ENCODE assay signal across 15 cellular contexts in genomic region chr19:16144216-16144581, GRCh38. TPM values are rescaled to one million over a fixed set of nuclear protein-coding genes. Genes with fewer than 3 reads are reported as not detected.
DNase-seq lines count a peak whose midpoint lies in the region; ATAC-seq, FAIRE-seq and TF ChIP-seq lines count a peak whose summit lies in the region.
"Had no signal": no experiment of that assay in that cellular context is flagged by ENCODE, and none has a peak within 500 bp of the region (broad histone marks: within the 10 kb centered on the region; RNA-seq: fewer than 3 reads in every experiment).

No MANE protein-coding gene starts in this region.

- H3K36me3 Mint-ChIP-seq in activated CD4-positive, alpha-beta T cell treated with anti-CD3 and anti-CD28 coated beads, Interleukin-2, amount 10 ng/mL, durations not matched to agents 24 days and 14 days (ENCODE audit: low read depth): peaks cover 19% of the 10 kb centered on the region
- H3K36me3 Mint-ChIP-seq in stimulated activated naive B cell treated with anti-CD40 and anti-IgM and Interleukin-4, amounts not matched to agents 10 μg/mL and 1 μg/mL and 100 μg/mL, for 72 hours: peaks cover 39 to 51% of the 10 kb centered on the region in 2 donors

- H3K79me1 ChIP-seq in H1 (ENCODE audit: low read depth, low read length): no peaks in the 10 kb centered on the region

- peaks cover 50% of the 10 kb centered on the region for H3K4me1 Mint-ChIP-seq in activated CD4-positive, alpha-beta T cell treated with anti-CD3 and anti-CD28 coated beads, Interleukin-2, amount 10 ng/mL, durations not matched to agents 24 days and 14 days
- H3K4me1 Mint-ChIP-seq in stimulated activated naive B cell treated with anti-CD40 and anti-IgM and Interleukin-4, amounts not matched to agents 10 μg/mL and 1 μg/mL and 100 μg/mL, for 72 hours: peaks cover 43 to 72% of the 10 kb centered on the region in 2 donors

- H2AFZ ChIP-seq in OCI-LY7 (ENCODE audit: low read length) (no peak overlapping the region; the same call in 1 of the 2 replicates), H1 (ENCODE audit: low read length) (no peak overlapping the region)

- H4K91ac ChIP-seq in H1 (replicated peaks; ENCODE audit: insufficient read length, low read length): peak overlapping the region; percentile 85

- H3K27me3 ChIP-seq in H1 (replicated peaks in 1 of 4; ENCODE audit: control insufficient read depth in 3 of 4, extremely low read depth in 1 of 4, insufficient read depth in 3 of 4, low read length in 3 of 4): no peaks in the 10 kb centered on the region

- no peak for ATAC-seq in stimulated activated naive B cell treated with anti-CD40 and anti-IgM and Interleukin-4, amounts not matched to agents 10 μg/mL and 1 μg/mL and 100 μg/mL, for 72 hours (replicated peaks)

- H3K4me3 Mint-ChIP-seq in activated CD4-positive, alpha-beta T cell treated with anti-CD3 and anti-CD28 coated beads, Interleukin-2, amount 10 ng/mL, durations not matched to agents 24 days and 14 days: peak overlapping the region; percentile 96
- peak overlapping the region; percentile 99 to 100 for H3K4me3 Mint-ChIP-seq in stimulated activated naive B cell treated with anti-CD40 and anti-IgM and Interleukin-4, amounts not matched to agents 10 μg/mL and 1 μg/mL and 100 μg/mL, for 72 hours

- H3K23me2 ChIP-seq in H1 (ENCODE audit: low read depth, low read length): peaks cover 3% of the 10 kb centered on the region; the same call in 1 of the 2 replicates

- H3K14ac ChIP-seq in H1 (ENCODE audit: insufficient read length): no peak overlapping the region

- no peak overlapping the region for H2BK20ac ChIP-seq in H1 (ENCODE audit: low read length)

- 71% methylated on average over 1 of the region's 1 CpG; no CpG with 5 or more reads in 1 of the 2 experiments for WGBS in H1 (ENCODE audit: extremely low coverage in 1 of 2, insufficient coverage in 1 of 2, insufficient read length in 1 of 2, insufficient replicate concordance in 2 of 2, low coverage in 1 of 2, low lambda C conversion rate in 2 of 2, missing lambda C conversion rate in 1 of 2), 2 experiments

- CTCF ChIA-PET in OCI-LY7 (lab: Charles Lee; ENCODE audit: unreplicated experiment): no interaction called here
- CTCF ChIA-PET in H1 (lab: Charles Lee; ENCODE audit: partially characterized antibody): interaction anchor here (0.6 to 1.7 kb wide), 6 partner anchors 11 to 678 kb away, joined by 3 to 7 read pairs (median 4); partner anchors contain the start of gene FAM32A

- BruUV-seq in OCI-LY7 (replicated peaks; lab: Mats Ljungman, UMichigan): no TSS peak

- H2BK120ac ChIP-seq in H1 (replicated peaks; ENCODE audit: low read depth, low read length): no peak overlapping the region

- peak overlapping the region; percentile 4; the same call in 1 of the 2 replicates for H4K8ac ChIP-seq in H1 (ENCODE audit: extremely low read depth, insufficient read depth, low read length)

- peak overlapping the region; percentile 98 for H3K27ac Mint-ChIP-seq in activated CD4-positive, alpha-beta T cell treated with anti-CD3 and anti-CD28 coated beads, Interleukin-2, amount 10 ng/mL, durations not matched to agents 24 days and 14 days
- H3K27ac Mint-ChIP-seq in stimulated activated naive B cell treated with anti-CD40 and anti-IgM and Interleukin-4, amounts not matched to agents 10 μg/mL and 1 μg/mL and 100 μg/mL, for 72 hours: peak overlapping the region; percentile 100

- no peak for FAIRE-seq in H1 (lab: Jason Lieb, UNC)
- FAIRE-seq: urothelium cell line had no signal

- no peak overlapping the region for H2AK5ac ChIP-seq in H1 (ENCODE audit: low read depth, low read length)

- no peak for TF ChIP-seq RAD21 in H1 (IDR thresholded peaks at IDR 0.05 in 1 of 2, conservative IDR thresholded peaks at IDR 0.05 in 1 of 2; ENCODE audit: low read depth in 2 of 2, low read length in 2 of 2)

- H3K4ac ChIP-seq in H1 (replicated peaks; ENCODE audit: insufficient read length, low read depth, low read length): no peak overlapping the region

- no peaks in the 10 kb centered on the region for H3K9me2 ChIP-seq in OCI-LY7 (ENCODE audit: insufficient read depth, low read length)

- H3K9me3 ChIP-seq in OCI-LY7 (ENCODE audit: low read length) (no peaks in the 10 kb centered on the region), H1 (ENCODE audit: insufficient read depth in 2 of 2, low read depth in 1 of 2, low read length in 1 of 2) (no peaks in the 10 kb centered on the region)
- H3K9me3 ChIP-seq: left ventricle myocardium inferior had no signal

- no peak overlapping the region for H3K56ac ChIP-seq in H1 (replicated peaks; ENCODE audit: insufficient read length, low read depth, low read length)

- no peak overlapping the region for H3K9ac ChIP-seq in H1 (replicated peaks in 1 of 4; ENCODE audit: extremely low read depth in 1 of 4, low read depth in 3 of 4, low read length in 3 of 4)

- intact Hi-C loops in activated CD4-positive, alpha-beta T cell treated with anti-CD3 and anti-CD28 coated beads, Interleukin-2, amount 10 ng/mL, durations not matched to agents 24 days and 14 days (cut with micrococcal nuclease): no loop called here
- intact Hi-C loops in OCI-LY7 (cut with micrococcal nuclease; ENCODE audit: unreplicated experiment): loop anchor here (2.0 kb wide), 1 partner anchor 33 kb away; the partner anchor contains the start of gene RAB8A

- no peaks in the 10 kb centered on the region for H3K27me3 Mint-ChIP-seq in activated CD4-positive, alpha-beta T cell treated with anti-CD3 and anti-CD28 coated beads, Interleukin-2, amount 10 ng/mL, durations not matched to agents 24 days and 14 days
- H3K27me3 Mint-ChIP-seq in stimulated activated naive B cell treated with anti-CD40 and anti-IgM and Interleukin-4, amounts not matched to agents 10 μg/mL and 1 μg/mL and 100 μg/mL, for 72 hours: no peaks in the 10 kb centered on the region

- peaks cover 28% of the 10 kb centered on the region for H3K36me3 ChIP-seq in OCI-LY7 (ENCODE audit: insufficient read depth, low read length)
- no peaks in the 10 kb centered on the region for H3K36me3 ChIP-seq in H1 (ENCODE audit: control insufficient read depth in 2 of 4, insufficient read depth in 4 of 4, low read length in 3 of 4)
- H3K36me3 ChIP-seq: left ventricle myocardium inferior had no signal

- H3K4me2 ChIP-seq in OCI-LY7 (ENCODE audit: low read length): peak overlapping the region; percentile 99
- H3K4me2 ChIP-seq in H1 (ENCODE audit: insufficient read depth in 1 of 2, low read depth in 2 of 2, low read length in 2 of 2): no peak overlapping the region

- DNase-seq in activated CD4-positive, alpha-beta T cell treated with anti-CD3 and anti-CD28 coated beads, Interleukin-2, amount 10 ng/mL, durations not matched to agents 24 days and 14 days: no peak
- DNase-seq in activated CD4-positive, alpha-beta T cell treated with anti-CD3 and anti-CD28 coated beads for 1 hour: no peak
- no peak for DNase-seq in OCI-LY7 (ENCODE audit: low spot score)
- DNase-seq in H1 (ENCODE audit: low read depth in 1 of 2, low spot score in 2 of 2): no peak
- DNase-seq in stimulated activated naive B cell treated with anti-CD40 and anti-IgM and Interleukin-4, amounts not matched to agents 10 μg/mL and 1 μg/mL and 100 μg/mL, for 72 hours: no peak
- DNase-seq in NCI-H2227 (lab: John Stamatoyannopoulos, UW; ENCODE audit: unreplicated experiment): no peak
- no peak for DNase-seq in cerebellar cortex (ENCODE audit: low spot score)
- no peak for DNase-seq in foreskin melanocyte
- DNase-seq: foreskin fibroblast, NCI-H526 treated with DMSO at 0.1 percent for 48 hours had no signal

- 0 out of 2 replicates have a peak overlapping the region, but pooled peaks have one; percentile 52 for H2BK5ac ChIP-seq in H1 (ENCODE audit: low read depth, low read length)

- POLR2A ChIA-PET in OCI-LY7 (lab: Charles Lee) (interaction anchor here (0.6 to 2.5 kb wide), 11 partner anchors 8 to 726 kb away, joined by 3 to 16 read pairs (median 4); partner anchors contain the start of genes AKAP8L, FAM32A and TPM4), H1 (lab: Charles Lee; ENCODE audit: partially characterized antibody) (interaction anchor here (1.1 to 3.5 kb wide), 7 partner anchors 9 to 70 kb away, joined by 3 to 22 read pairs (median 4); partner anchors contain the start of gene TPM4)

- no peak for TF ChIP-seq POLR2A in H1 (IDR thresholded peaks at IDR 0.05; ENCODE audit: control extremely low read depth in 1 of 2, low read depth in 2 of 2, low read length in 2 of 2)

- no peak overlapping the region for H3K23ac ChIP-seq in H1 (ENCODE audit: insufficient read length)

- H3K4me1 ChIP-seq in OCI-LY7 (ENCODE audit: insufficient read depth, low read length, poor library complexity, severe bottlenecking): peaks cover 75% of the 10 kb centered on the region
- peaks cover 0 to 5% (median 1%) of the 10 kb centered on the region in 4 experiments; a peak in 2 of 7 replicates for H3K4me1 ChIP-seq in H1 (replicated peaks in 1 of 4; ENCODE audit: control insufficient read depth in 3 of 4, insufficient read depth in 4 of 4, low read length in 3 of 4)
- H3K4me1 ChIP-seq: left ventricle myocardium inferior had no signal

- no peaks in the 10 kb centered on the region for H3K9me3 Mint-ChIP-seq in activated CD4-positive, alpha-beta T cell treated with anti-CD3 and anti-CD28 coated beads, Interleukin-2, amount 10 ng/mL, durations not matched to agents 24 days and 14 days
- H3K9me3 Mint-ChIP-seq in stimulated activated naive B cell treated with anti-CD40 and anti-IgM and Interleukin-4, amounts not matched to agents 10 μg/mL and 1 μg/mL and 100 μg/mL, for 72 hours: peaks cover 7 to 8% of the 10 kb centered on the region in 2 donors

- H3K27ac ChIP-seq in OCI-LY7 (ENCODE audit: low read depth, low read length, poor library complexity, severe bottlenecking) (peak overlapping the region; percentile 81), H1 (ENCODE audit: low read depth, low read length) (no peak overlapping the region)
- H3K27ac ChIP-seq: left ventricle myocardium inferior had no signal

- H4K5ac ChIP-seq in H1 (ENCODE audit: insufficient read length, low read depth, low read length): no peak overlapping the region

- TF ChIP-seq EP300 in H1 (IDR thresholded peaks at IDR 0.05; ENCODE audit: borderline replicate concordance in 1 of 2, low read depth in 2 of 2, low read length in 2 of 2): no peak

- H2BK12ac ChIP-seq in H1 (ENCODE audit: low read depth, low read length): peak overlapping the region; percentile 60; the same call in 1 of the 2 replicates

- peaks cover 52% of the 10 kb centered on the region for H3K79me2 ChIP-seq in OCI-LY7 (ENCODE audit: insufficient read depth, low read depth, low read length)
- H3K79me2 ChIP-seq in H1 (ENCODE audit: control insufficient read depth in 1 of 2, insufficient read depth in 2 of 2, low read length in 2 of 2): no peaks in the 10 kb centered on the region

- H2BK15ac ChIP-seq in H1 (ENCODE audit: low read length): 0 out of 2 replicates have a peak overlapping the region, but pooled peaks have one; percentile 31

- no peaks in the 10 kb centered on the region for H4K20me1 ChIP-seq in OCI-LY7 (ENCODE audit: insufficient read depth, low read length)
- H4K20me1 ChIP-seq in H1 (replicated peaks in 1 of 2; ENCODE audit: control insufficient read depth in 1 of 2, insufficient read depth in 2 of 2, low read length in 2 of 2): no peaks in the 10 kb centered on the region

- H3K4me3 ChIP-seq in OCI-LY7 (ENCODE audit: low read depth, low read length, poor library complexity, severe bottlenecking) (peak overlapping the region; percentile 76), H1 (ENCODE audit: extremely low read depth in 1 of 4, insufficient read depth in 2 of 4, low read depth in 3 of 4, low read length in 4 of 4) (no peak overlapping the region)
- H3K4me3 ChIP-seq: left ventricle myocardium inferior had no signal

- H3K18ac ChIP-seq in H1 (ENCODE audit: extremely low read depth, low read length): no peak overlapping the region

- no peak for TF ChIP-seq CTCF in OCI-LY7 (conservative IDR thresholded peaks at IDR 0.05; ENCODE audit: low read length)
- TF ChIP-seq CTCF in H1 (IDR thresholded peaks at IDR 0.05; ENCODE audit: control extremely low read depth in 1 of 3, insufficient read depth in 1 of 3, low read depth in 1 of 3, low read length in 3 of 3): no peak

RNA-seq across cellular contexts. Expression of gene HSH2D, which starts 0.7 kb away (rescaled TPM):
- total RNA-seq in activated CD4-positive, alpha-beta T cell treated with anti-CD3 and anti-CD28 coated beads, Interleukin-2, amount 10 ng/mL, durations not matched to agents 24 days and 14 days: 22.7 and 23.1 TPM in 2 replicates
- total RNA-seq in OCI-LY7 (2014; rRNA removed; shearing (Covaris generic)): 52.4 and 57.6 TPM in 2 replicates
- 70.4 and 79.0 TPM in 2 replicates for total RNA-seq in OCI-LY7 (2022)
- 0.67 and 0.75 TPM in 2 replicates for total RNA-seq in H1 (2021; fragmentation: NEBNext Ultra II Directional; extraction: Animal tissue kit (Norgen Biotek cat#: 25700))
- 1.6 and 2.2 TPM in 2 replicates for polyA plus RNA-seq in H1 (2011; rRNA removed)
- 2.0 TPM for polyA plus RNA-seq in H1 (2011; cell fraction: cytosol; rRNA removed)
- 2.4 TPM for polyA plus RNA-seq in H1 (2011; cell fraction: nucleus; rRNA removed)
- 0.88 to 1.6 TPM (median 1.2 TPM) in 4 replicates for polyA plus RNA-seq in H1 (2012, experiment 1 of 2)
- 0.80 TPM for polyA plus RNA-seq in H1 (2012, experiment 2 of 2)
- polyA plus RNA-seq in H1 (2013, experiment 1 of 2): 1.5 TPM
- polyA plus RNA-seq in H1 (2013, experiment 2 of 2): 1.0 TPM
- polyA minus RNA-seq in H1 (2011; rRNA and poly(A)+ RNA removed): 0.61 and 1.0 TPM in 2 replicates
- 2.6 TPM for polyA minus RNA-seq in H1 (2011; cell fraction: cytosol; rRNA and poly(A)+ RNA removed)
- polyA minus RNA-seq in H1 (2011; cell fraction: nucleus; rRNA and poly(A)+ RNA removed): 1.2 TPM
- total RNA-seq: chondrocyte, G401 had no signal

RNA-seq across cellular contexts. Expression of gene CIB3, which starts 29.1 kb away (rescaled TPM):
- not detected in 2 replicates for total RNA-seq in activated CD4-positive, alpha-beta T cell treated with anti-CD3 and anti-CD28 coated beads, Interleukin-2, amount 10 ng/mL, durations not matched to agents 24 days and 14 days
- 5.4 TPM in 1 of 2 replicates, not detected in the other for total RNA-seq in OCI-LY7 (2014; rRNA removed; shearing (Covaris generic))
- total RNA-seq in OCI-LY7 (2022): not detected in 2 replicates
- total RNA-seq in H1 (2021; fragmentation: NEBNext Ultra II Directional; extraction: Animal tissue kit (Norgen Biotek cat#: 25700)): not detected in 2 replicates
- polyA plus RNA-seq in H1 (2011; rRNA removed): not detected in 2 replicates
- polyA plus RNA-seq in H1 (2011; cell fraction: cytosol; rRNA removed): not detected
- not detected for polyA plus RNA-seq in H1 (2011; cell fraction: nucleus; rRNA removed)
- polyA plus RNA-seq in H1 (2012, experiment 1 of 2): not detected in 4 replicates
- not detected for polyA plus RNA-seq in H1 (2012, experiment 2 of 2)
- polyA plus RNA-seq in H1 (2013, experiment 1 of 2): not detected
- polyA plus RNA-seq in H1 (2013, experiment 2 of 2): not detected
- polyA minus RNA-seq in H1 (2011; rRNA and poly(A)+ RNA removed): not detected in 2 replicates
- not detected for polyA minus RNA-seq in H1 (2011; cell fraction: cytosol; rRNA and poly(A)+ RNA removed)
- polyA minus RNA-seq in H1 (2011; cell fraction: nucleus; rRNA and poly(A)+ RNA removed): not detected
- total RNA-seq: chondrocyte, G401, left ventricle myocardium inferior, M059J had no signal

RNA-seq across cellular contexts. Expression of gene RAB8A, which starts 32.5 kb away (rescaled TPM):
- 227 and 247 TPM in 2 replicates for total RNA-seq in activated CD4-positive, alpha-beta T cell treated with anti-CD3 and anti-CD28 coated beads, Interleukin-2, amount 10 ng/mL, durations not matched to agents 24 days and 14 days
- 64.9 and 69.1 TPM in 2 replicates for total RNA-seq in OCI-LY7 (2014; rRNA removed; shearing (Covaris generic))
- total RNA-seq in OCI-LY7 (2022): 124 and 138 TPM in 2 replicates
- 90.1 and 97.0 TPM in 2 replicates for total RNA-seq in H1 (2021; fragmentation: NEBNext Ultra II Directional; extraction: Animal tissue kit (Norgen Biotek cat#: 25700))
- 52.4 and 65.8 TPM in 2 replicates for polyA plus RNA-seq in H1 (2011; rRNA removed)
- 71.4 TPM for polyA plus RNA-seq in H1 (2011; cell fraction: cytosol; rRNA removed)
- 44.6 TPM for polyA plus RNA-seq in H1 (2011; cell fraction: nucleus; rRNA removed)
- polyA plus RNA-seq in H1 (2012, experiment 1 of 2): 67.2 to 107 TPM (median 88.1 TPM) in 4 replicates
- polyA plus RNA-seq in H1 (2012, experiment 2 of 2): 27.2 TPM
- polyA plus RNA-seq in H1 (2013, experiment 1 of 2): 45.2 TPM
- polyA plus RNA-seq in H1 (2013, experiment 2 of 2): 46.9 TPM
- 123 and 128 TPM in 2 replicates for polyA minus RNA-seq in H1 (2011; rRNA and poly(A)+ RNA removed)
- 77.6 TPM for polyA minus RNA-seq in H1 (2011; cell fraction: cytosol; rRNA and poly(A)+ RNA removed)
- 46.2 TPM for polyA minus RNA-seq in H1 (2011; cell fraction: nucleus; rRNA and poly(A)+ RNA removed)

RNA-seq across cellular contexts. Expression of gene FAM32A, which starts 41.0 kb away (rescaled TPM):
- total RNA-seq in activated CD4-positive, alpha-beta T cell treated with anti-CD3 and anti-CD28 coated beads, Interleukin-2, amount 10 ng/mL, durations not matched to agents 24 days and 14 days: 59.2 and 65.2 TPM in 2 replicates
- 71.0 and 104 TPM in 2 replicates for total RNA-seq in OCI-LY7 (2014; rRNA removed; shearing (Covaris generic))
- total RNA-seq in OCI-LY7 (2022): 64.5 and 65.7 TPM in 2 replicates
- 75.6 and 78.9 TPM in 2 replicates for total RNA-seq in H1 (2021; fragmentation: NEBNext Ultra II Directional; extraction: Animal tissue kit (Norgen Biotek cat#: 25700))
- 99.0 and 105 TPM in 2 replicates for polyA plus RNA-seq in H1 (2011; rRNA removed)
- polyA plus RNA-seq in H1 (2011; cell fraction: cytosol; rRNA removed): 132 TPM
- 72.9 TPM for polyA plus RNA-seq in H1 (2011; cell fraction: nucleus; rRNA removed)
- polyA plus RNA-seq in H1 (2012, experiment 1 of 2): 82.7 to 92.5 TPM (median 90.1 TPM) in 4 replicates
- polyA plus RNA-seq in H1 (2012, experiment 2 of 2): 52.5 TPM
- polyA plus RNA-seq in H1 (2013, experiment 1 of 2): 61.3 TPM
- polyA plus RNA-seq in H1 (2013, experiment 2 of 2): 63.7 TPM
- polyA minus RNA-seq in H1 (2011; rRNA and poly(A)+ RNA removed): 45.7 and 50.9 TPM in 2 replicates
- 26.8 TPM for polyA minus RNA-seq in H1 (2011; cell fraction: cytosol; rRNA and poly(A)+ RNA removed)
- 24.7 TPM for polyA minus RNA-seq in H1 (2011; cell fraction: nucleus; rRNA and poly(A)+ RNA removed)

RNA-seq across cellular contexts. Expression of gene AP1M1, which starts 53.5 kb away (rescaled TPM):
- total RNA-seq in activated CD4-positive, alpha-beta T cell treated with anti-CD3 and anti-CD28 coated beads, Interleukin-2, amount 10 ng/mL, durations not matched to agents 24 days and 14 days: 107 and 111 TPM in 2 replicates
- total RNA-seq in OCI-LY7 (2014; rRNA removed; shearing (Covaris generic)): 68.4 and 92.9 TPM in 2 replicates
- 94.6 and 104 TPM in 2 replicates for total RNA-seq in OCI-LY7 (2022)
- total RNA-seq in H1 (2021; fragmentation: NEBNext Ultra II Directional; extraction: Animal tissue kit (Norgen Biotek cat#: 25700)): 37.2 and 37.5 TPM in 2 replicates
- 30.9 and 45.1 TPM in 2 replicates for polyA plus RNA-seq in H1 (2011; rRNA removed)
- 35.2 TPM for polyA plus RNA-seq in H1 (2011; cell fraction: cytosol; rRNA removed)
- 48.2 TPM for polyA plus RNA-seq in H1 (2011; cell fraction: nucleus; rRNA removed)
- 28.6 to 43.6 TPM (median 38.3 TPM) in 4 replicates for polyA plus RNA-seq in H1 (2012, experiment 1 of 2)
- polyA plus RNA-seq in H1 (2012, experiment 2 of 2): 39.9 TPM
- polyA plus RNA-seq in H1 (2013, experiment 1 of 2): 16.6 TPM
- polyA plus RNA-seq in H1 (2013, experiment 2 of 2): 16.4 TPM
- polyA minus RNA-seq in H1 (2011; rRNA and poly(A)+ RNA removed): 24.3 and 31.3 TPM in 2 replicates
- 34.6 TPM for polyA minus RNA-seq in H1 (2011; cell fraction: cytosol; rRNA and poly(A)+ RNA removed)
- polyA minus RNA-seq in H1 (2011; cell fraction: nucleus; rRNA and poly(A)+ RNA removed): 27.1 TPM

Comparison
In these comparisons a context has a peak if more than half of its experiments do, and no peak if none do; other contexts are left out.
1. RNA of gene HSH2D, which starts 0.7 kb away (total RNA-seq): 52.4 to 79.0 TPM in OCI-LY7 and 22.7 to 23.1 TPM in activated CD4-positive, alpha-beta T cell treated with anti-CD3 and anti-CD28 coated beads, Interleukin-2, amount 10 ng/mL, durations not matched to agents 24 days and 14 days; 0.67 to 0.75 TPM in H1; every median in the first group is over 10 times any median in the second.